In genomic region chr3:32336123-32336518, GRCh38 we compare ENCODE assay signal across 18 cellular contexts. TPM values are rescaled to one million over a fixed set of nuclear protein-coding genes. Genes with fewer than 3 reads are reported as not detected.
A peak's percentile ranks its signal among the peaks of the same experiment; 100 is the strongest.
DNase-seq lines count a peak whose midpoint lies in the region; FAIRE-seq and TF ChIP-seq lines count a peak whose summit lies in the region.
"Had no signal": no experiment of that assay in that cellular context is flagged by ENCODE, and none has a peak within 500 bp of the region (broad histone marks: within the 10 kb centered on the region; RNA-seq: fewer than 3 reads in every experiment).

No MANE protein-coding gene starts in this region.

- H3K27ac Mint-ChIP-seq in activated CD4-positive, alpha-beta T cell treated with anti-CD3 and anti-CD28 coated beads, Interleukin-2, amount 10 ng/mL, durations not matched to agents 7 days and 5 days, result peak overlapping the region; percentile 88
- H3K27ac Mint-ChIP-seq in endothelial cell (ENCODE audit: unreplicated experiment) (peak overlapping the region; percentile 63), type B pancreatic cell (peak overlapping the region; percentile 70)
- H3K27ac Mint-ChIP-seq: GM23338 had no signal

- no peak for DNase-seq in activated CD4-positive, alpha-beta T cell treated with anti-CD3 and anti-CD28 coated beads, Interleukin-2, amount 10 ng/mL, durations not matched to agents 7 days and 5 days
- DNase-seq in activated CD4-positive, alpha-beta T cell treated with anti-CD3 and anti-CD28 coated beads for 48 hours, result no peak
- DNase-seq in SK-N-DZ (ENCODE audit: low spot score), result peak; percentile 22
- DNase-seq in endothelial cell (ENCODE audit: low spot score), result no peak
- no peak for DNase-seq in type B pancreatic cell (ENCODE audit: extremely low spot score, unreplicated experiment)
- no peak for DNase-seq in kidney
- DNase-seq in kidney glomerular epithelial cell (lab: John Stamatoyannopoulos, UW), result no peak
- no peak for DNase-seq in COR-L47 (lab: John Stamatoyannopoulos, UW)
- DNase-seq: DMS79, GDM1, NCI-H187 treated with DMSO at 0.1 percent for 48 hours, NCI-H526 treated with DMSO at 0.1 percent for 48 hours had no signal

- POLR2A ChIA-PET in activated CD4-positive, alpha-beta T cell treated with anti-CD3 and anti-CD28 coated beads, Interleukin-2, amount 10 ng/mL, durations not matched to agents 7 days and 5 days (lab: Charles Lee), result interaction anchor here (0.6 kb wide), 1 partner anchor 375 kb away, joined by 5 read pairs; no protein-coding TSS in a partner anchor

- H3K4me1 ChIP-seq in kidney (ENCODE audit: control insufficient read depth in 1 of 2, insufficient read depth in 1 of 2, low read depth in 1 of 2, low read length in 2 of 2), result peaks cover 3 to 10% of the 10 kb centered on the region in 2 donors

- no peak overlapping the region for H3K9ac ChIP-seq in kidney (ENCODE audit: low read length in 2 of 2)
- H3K9ac ChIP-seq: BLaER1 treated with 17β-estradiol and CSF1 and Interleukin-3, amounts not matched to agents 10 nM and 100 nM had no signal

- H3K27ac ChIP-seq in kidney (ENCODE audit: low read depth in 2 of 2, low read length in 2 of 2), result no peak overlapping the region
- H3K27ac ChIP-seq: BLaER1 treated with 17β-estradiol and CSF1 and Interleukin-3, amounts not matched to agents 10 nM and 100 nM; RWPE1 had no signal

- H3K27me3 Mint-ChIP-seq in activated CD4-positive, alpha-beta T cell treated with anti-CD3 and anti-CD28 coated beads, Interleukin-2, amount 10 ng/mL, durations not matched to agents 7 days and 5 days, result no peaks in the 10 kb centered on the region
- no peaks in the 10 kb centered on the region for H3K27me3 Mint-ChIP-seq in endothelial cell (ENCODE audit: unreplicated experiment)
- peaks cover 6% of the 10 kb centered on the region for H3K27me3 Mint-ChIP-seq in type B pancreatic cell

- no peaks in the 10 kb centered on the region for H3K9me3 ChIP-seq in kidney (ENCODE audit: control insufficient read depth in 1 of 2, low read length in 2 of 2)
- H3K9me3 ChIP-seq: BLaER1 treated with 17β-estradiol and CSF1 and Interleukin-3, amounts not matched to agents 10 nM and 100 nM had no signal

- H3K4me1 Mint-ChIP-seq in activated CD4-positive, alpha-beta T cell treated with anti-CD3 and anti-CD28 coated beads, Interleukin-2, amount 10 ng/mL, durations not matched to agents 7 days and 5 days, result peaks cover 41% of the 10 kb centered on the region
- H3K4me1 Mint-ChIP-seq in endothelial cell (ENCODE audit: unreplicated experiment) (peaks cover 32% of the 10 kb centered on the region), type B pancreatic cell (ENCODE audit: unreplicated experiment) (peaks cover 33% of the 10 kb centered on the region)

- H3K36me3 ChIP-seq in kidney (ENCODE audit: control insufficient read depth in 1 of 2, insufficient read depth in 2 of 2, low read length in 2 of 2), result no peaks in the 10 kb centered on the region

- CTCF ChIA-PET in activated CD4-positive, alpha-beta T cell treated with anti-CD3 and anti-CD28 coated beads, Interleukin-2, amount 10 ng/mL, durations not matched to agents 7 days and 5 days (lab: Charles Lee), result interaction anchor here (0.6 to 3.1 kb wide), 4 partner anchors 16 to 50 kb away, joined by 3 to 13 read pairs (median 6); no protein-coding TSS in a partner anchor

- no peak overlapping the region for H3K4me3 ChIP-seq in kidney (ENCODE audit: low read length in 2 of 2)
- H3K4me3 ChIP-seq: BLaER1 treated with 17β-estradiol and CSF1 and Interleukin-3, amounts not matched to agents 10 nM and 100 nM; GM12878; GM23338 had no signal

- intact Hi-C loops in kidney (cut with DNase I), result no loop called here

- no peaks in the 10 kb centered on the region for H3K9me3 Mint-ChIP-seq in activated CD4-positive, alpha-beta T cell treated with anti-CD3 and anti-CD28 coated beads, Interleukin-2, amount 10 ng/mL, durations not matched to agents 7 days and 5 days
- no peaks in the 10 kb centered on the region for H3K9me3 Mint-ChIP-seq in endothelial cell (ENCODE audit: unreplicated experiment)
- no peaks in the 10 kb centered on the region for H3K9me3 Mint-ChIP-seq in type B pancreatic cell
- H3K9me3 Mint-ChIP-seq: GM23338 had no signal

- TF ChIP-seq CTCF in endothelial cell (IDR thresholded peaks at IDR 0.05; ENCODE audit: unreplicated experiment), result no peak
- TF ChIP-seq CTCF in type B pancreatic cell (conservative IDR thresholded peaks at IDR 0.05), result no peak
- TF ChIP-seq CTCF in kidney (IDR thresholded peaks at IDR 0.05; ENCODE audit: borderline replicate concordance, extremely low read depth, insufficient read depth), result no peak

- no peak overlapping the region for H3K4me3 Mint-ChIP-seq in activated CD4-positive, alpha-beta T cell treated with anti-CD3 and anti-CD28 coated beads, Interleukin-2, amount 10 ng/mL, durations not matched to agents 7 days and 5 days
- H3K4me3 Mint-ChIP-seq in endothelial cell (ENCODE audit: unreplicated experiment) (no peak overlapping the region), type B pancreatic cell (peak overlapping the region; percentile 13)
- H3K4me3 Mint-ChIP-seq: GM23338 had no signal

- H3K36me3 Mint-ChIP-seq in activated CD4-positive, alpha-beta T cell treated with anti-CD3 and anti-CD28 coated beads, Interleukin-2, amount 10 ng/mL, durations not matched to agents 7 days and 5 days (ENCODE audit: low read depth), result no peaks in the 10 kb centered on the region
- H3K36me3 Mint-ChIP-seq in endothelial cell (ENCODE audit: low read depth, unreplicated experiment), result no peaks in the 10 kb centered on the region
- H3K36me3 Mint-ChIP-seq in type B pancreatic cell, result no peaks in the 10 kb centered on the region

- no peak for FAIRE-seq in kidney (lab: Jason Lieb, UNC)
- FAIRE-seq: A204.1, D721Med, GM12878 had no signal

RNA-seq across cellular contexts. Expression of gene CMTM7, which starts 55.5 kb away (rescaled TPM):
- total RNA-seq in activated CD4-positive, alpha-beta T cell treated with anti-CD3 and anti-CD28 coated beads, Interleukin-2, amount 10 ng/mL, durations not matched to agents 7 days and 5 days, result 10 to 100 TPM; 45.9 to 62.6 TPM
- polyA plus RNA-seq in SK-N-DZ (2014; cell fraction: cytosol; rRNA removed), result 24.8 and 27.4 TPM in 2 replicates
- polyA plus RNA-seq in SK-N-DZ (2014; cell fraction: nucleus; rRNA removed), result 18.6 and 22.5 TPM in 2 replicates
- total RNA-seq in endothelial cell (ENCODE audit: unreplicated experiment), result 54.4 TPM
- total RNA-seq in type B pancreatic cell (ENCODE audit: low replicate concordance), result 8.2 and 20.4 TPM in 2 replicates
- 38.2 TPM for total RNA-seq in kidney
- polyA plus RNA-seq in kidney (ENCODE audit: insufficient read depth, low read depth, low replicate concordance), result 26.0 TPM
